1 cellular context compared by ENCODE assay signal in the genomic region with DNA sequence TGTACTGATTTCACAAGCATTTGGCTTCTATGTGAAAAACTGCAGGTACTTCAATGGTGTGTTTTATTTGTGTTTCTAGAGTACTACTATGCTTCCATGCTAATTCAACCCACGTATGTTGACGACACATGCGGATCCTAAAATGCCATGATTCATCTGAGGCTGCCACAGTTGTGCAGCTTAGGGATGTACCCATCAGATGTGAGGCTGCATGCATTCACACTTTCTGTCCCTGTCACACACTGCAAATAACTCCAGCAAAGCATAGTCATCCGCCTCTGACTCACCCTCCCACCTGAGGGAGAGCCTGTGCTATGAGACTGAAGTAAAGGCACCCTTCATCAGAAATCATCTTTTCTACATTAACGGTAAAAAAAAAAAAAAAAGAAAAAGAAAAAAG.
TF ChIP-seq lines count a peak whose summit lies in the region.

No MANE protein-coding gene starts in this region.

TF ChIP-seq in SK-N-SH treated with all-trans-retinoic acid at 6 μM for 48 hours, 23 proteins besides CTCF, POLR2A, EP300 and RAD21 (continued from another document):
- TF ChIP-seq, protein P1, sequence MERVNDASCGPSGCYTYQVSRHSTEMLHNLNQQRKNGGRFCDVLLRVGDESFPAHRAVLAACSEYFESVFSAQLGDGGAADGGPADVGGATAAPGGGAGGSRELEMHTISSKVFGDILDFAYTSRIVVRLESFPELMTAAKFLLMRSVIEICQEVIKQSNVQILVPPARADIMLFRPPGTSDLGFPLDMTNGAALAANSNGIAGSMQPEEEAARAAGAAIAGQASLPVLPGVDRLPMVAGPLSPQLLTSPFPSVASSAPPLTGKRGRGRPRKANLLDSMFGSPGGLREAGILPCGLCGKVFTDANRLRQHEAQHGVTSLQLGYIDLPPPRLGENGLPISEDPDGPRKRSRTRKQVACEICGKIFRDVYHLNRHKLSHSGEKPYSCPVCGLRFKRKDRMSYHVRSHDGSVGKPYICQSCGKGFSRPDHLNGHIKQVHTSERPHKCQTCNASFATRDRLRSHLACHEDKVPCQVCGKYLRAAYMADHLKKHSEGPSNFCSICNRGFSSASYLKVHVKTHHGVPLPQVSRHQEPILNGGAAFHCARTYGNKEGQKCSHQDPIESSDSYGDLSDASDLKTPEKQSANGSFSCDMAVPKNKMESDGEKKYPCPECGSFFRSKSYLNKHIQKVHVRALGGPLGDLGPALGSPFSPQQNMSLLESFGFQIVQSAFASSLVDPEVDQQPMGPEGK (CRISPR knock-in tag; IDR thresholded peaks at IDR 0.05; ENCODE audit: borderline replicate concordance), result no peak
- TF ChIP-seq CSDC2 (CRISPR knock-in tag; IDR thresholded peaks at IDR 0.05) (no peak), ZFP3 (CRISPR knock-in tag; IDR thresholded peaks at IDR 0.05) (no peak)
